18 cellular contexts compared by ENCODE assay signal in genomic region chr20:24640276-24640675, GRCh38.
DNase-seq lines count a peak whose midpoint lies in the region; ATAC-seq and TF ChIP-seq lines count a peak whose summit lies in the region.
"Had no signal": no experiment of that assay in that cellular context is flagged by ENCODE, and none has a peak within 500 bp of the region (broad histone marks: within the 10 kb centered on the region; RNA-seq: fewer than 3 reads in every experiment).

No MANE protein-coding gene starts in this region.

- peaks cover 7% of the 10 kb centered on the region for H3K4me1 Mint-ChIP-seq in stimulated activated memory B cell treated with anti-CD40 and anti-IgM and Interleukin-4, amounts not matched to agents 10 μg/mL and 1 μg/mL and 100 μg/mL, for 72 hours
- no peaks in the 10 kb centered on the region for H3K4me1 Mint-ChIP-seq in activated CD4-positive, alpha-beta memory T cell treated with anti-CD3 and anti-CD28 coated beads, Interleukin-2, amount 10 ng/mL, durations not matched to agents 7 days and 5 days
- H3K4me1 Mint-ChIP-seq: B cell had no signal

- no peaks in the 10 kb centered on the region for H3K4me1 ChIP-seq in HEK293 (ENCODE audit: control insufficient read depth, insufficient read depth, low read length)
- H3K4me1 ChIP-seq: Caco-2 had no signal

- H3K9me3 ChIP-seq in HEK293 (ENCODE audit: control insufficient read depth, insufficient read depth, low read depth, low read length): no peaks in the 10 kb centered on the region
- H3K9me3 ChIP-seq: Caco-2 had no signal

- H3K27ac ChIP-seq in HEK293 (ENCODE audit: extremely low read depth, low read depth, low read length): no peak overlapping the region
- H3K27ac ChIP-seq: BLaER1 treated with 17β-estradiol and CSF1 and Interleukin-3, amounts not matched to agents 10 nM and 100 nM; C4-2B had no signal

- H3K36me3 ChIP-seq in HEK293 (ENCODE audit: control insufficient read depth in 2 of 2, insufficient read depth in 1 of 2, low read length in 2 of 2): no peaks in the 10 kb centered on the region
- H3K36me3 ChIP-seq: BLaER1 treated with 17β-estradiol and CSF1 and Interleukin-3, amounts not matched to agents 10 nM and 100 nM had no signal

- H3K27ac Mint-ChIP-seq in stimulated activated memory B cell treated with anti-CD40 and anti-IgM and Interleukin-4, amounts not matched to agents 10 μg/mL and 1 μg/mL and 100 μg/mL, for 72 hours: peak overlapping the region; percentile 5
- H3K27ac Mint-ChIP-seq in activated CD4-positive, alpha-beta memory T cell treated with anti-CD3 and anti-CD28 coated beads, Interleukin-2, amount 10 ng/mL, durations not matched to agents 7 days and 5 days: no peak overlapping the region
- H3K27ac Mint-ChIP-seq: B cell; CD4-positive, alpha-beta T cell; CD8-positive, alpha-beta T cell had no signal

- no peak for TF ChIP-seq CTCF in HEK293 (tag by site-specific recombination; IDR thresholded peaks at IDR 0.05)

- DNase-seq in islet precursor cell (peak; percentile 7), iPS-NIHi11 (ENCODE audit: low spot score) (no peak)
- DNase-seq in activated CD4-positive, CD25-positive, alpha-beta regulatory T cell (lab: John Stamatoyannopoulos, UW): no peak
- DNase-seq in activated CD4-positive, alpha-beta memory T cell treated with anti-CD3 and anti-CD28 coated beads, Interleukin-2, amount 10 ng/mL, durations not matched to agents 7 days and 5 days: no peak
- DNase-seq: 8988T; AML-193; Caco-2; Calu3; CD4-positive, alpha-beta T cell; DMS79 treated with DMSO at 0.1 percent for 48 hours; GDM1 had no signal

- H3K4me3 ChIP-seq in HEK293 (ENCODE audit: low read depth, low read length): no peak overlapping the region
- H3K4me3 ChIP-seq: BLaER1 treated with 17β-estradiol and CSF1 and Interleukin-3, amounts not matched to agents 10 nM and 100 nM; GM12878 had no signal

- no peaks in the 10 kb centered on the region for H3K36me3 Mint-ChIP-seq in stimulated activated memory B cell treated with anti-CD40 and anti-IgM and Interleukin-4, amounts not matched to agents 10 μg/mL and 1 μg/mL and 100 μg/mL, for 72 hours
- no peaks in the 10 kb centered on the region for H3K36me3 Mint-ChIP-seq in activated CD4-positive, alpha-beta memory T cell treated with anti-CD3 and anti-CD28 coated beads, Interleukin-2, amount 10 ng/mL, durations not matched to agents 7 days and 5 days (ENCODE audit: low read depth)
- H3K36me3 Mint-ChIP-seq: CD8-positive, alpha-beta T cell had no signal

- ATAC-seq in stimulated activated memory B cell treated with anti-CD40 and anti-IgM and Interleukin-4, amounts not matched to agents 10 μg/mL and 1 μg/mL and 100 μg/mL, for 72 hours: no peak
- ATAC-seq: CD8-positive, alpha-beta T cell; GM12878 had no signal

- peaks cover 12% of the 10 kb centered on the region for H3K9me3 Mint-ChIP-seq in stimulated activated memory B cell treated with anti-CD40 and anti-IgM and Interleukin-4, amounts not matched to agents 10 μg/mL and 1 μg/mL and 100 μg/mL, for 72 hours
- H3K9me3 Mint-ChIP-seq in activated CD4-positive, alpha-beta memory T cell treated with anti-CD3 and anti-CD28 coated beads, Interleukin-2, amount 10 ng/mL, durations not matched to agents 7 days and 5 days: no peaks in the 10 kb centered on the region
- H3K9me3 Mint-ChIP-seq: CD4-positive, alpha-beta T cell; CD8-positive, alpha-beta T cell had no signal

- CTCF ChIA-PET in HEK293 (lab: Yijun Ruan, JAX): no interaction called here
- CTCF ChIA-PET in activated CD4-positive, alpha-beta memory T cell treated with anti-CD3 and anti-CD28 coated beads, Interleukin-2, amount 10 ng/mL, durations not matched to agents 7 days and 5 days (lab: Charles Lee): interaction anchor here (1.1 kb wide), 1 partner anchor 291 kb away, joined by 4 read pairs; no protein-coding TSS in a partner anchor

- POLR2A ChIA-PET in HEK293 (lab: Yijun Ruan, JAX): no interaction called here
- POLR2A ChIA-PET in activated CD4-positive, alpha-beta memory T cell treated with anti-CD3 and anti-CD28 coated beads, Interleukin-2, amount 10 ng/mL, durations not matched to agents 7 days and 5 days (lab: Charles Lee): no interaction called here

- H3K4me3 Mint-ChIP-seq in stimulated activated memory B cell treated with anti-CD40 and anti-IgM and Interleukin-4, amounts not matched to agents 10 μg/mL and 1 μg/mL and 100 μg/mL, for 72 hours: no peak overlapping the region
- H3K4me3 Mint-ChIP-seq in activated CD4-positive, alpha-beta memory T cell treated with anti-CD3 and anti-CD28 coated beads, Interleukin-2, amount 10 ng/mL, durations not matched to agents 7 days and 5 days: no peak overlapping the region
- H3K4me3 Mint-ChIP-seq: B cell; CD4-positive, alpha-beta T cell; CD8-positive, alpha-beta T cell had no signal

- H3K27me3 Mint-ChIP-seq in stimulated activated memory B cell treated with anti-CD40 and anti-IgM and Interleukin-4, amounts not matched to agents 10 μg/mL and 1 μg/mL and 100 μg/mL, for 72 hours: peaks cover 9% of the 10 kb centered on the region
- peaks cover 4% of the 10 kb centered on the region for H3K27me3 Mint-ChIP-seq in activated CD4-positive, alpha-beta memory T cell treated with anti-CD3 and anti-CD28 coated beads, Interleukin-2, amount 10 ng/mL, durations not matched to agents 7 days and 5 days
- H3K27me3 Mint-ChIP-seq: B cell had no signal

TF ChIP-seq in HEK293, 187 proteins besides CTCF, POLR2A, EP300 and RAD21:
- TF ChIP-seq PBX3 (CRISPR knock-in tag; IDR thresholded peaks at IDR 0.05) (no peak), ZNF146 (tag by site-specific recombination; IDR thresholded peaks at IDR 0.05) (no peak), ZNF366 (tag by site-specific recombination; conservative IDR thresholded peaks at IDR 0.05) (peak; percentile 78), SALL2 (tag by site-specific recombination; IDR thresholded peaks at IDR 0.05; ENCODE audit: borderline replicate concordance) (no peak), ZNF585B (tag by site-specific recombination; IDR thresholded peaks at IDR 0.05) (no peak), ZFP37 (tag by site-specific recombination; IDR thresholded peaks at IDR 0.05) (no peak)
- TF ChIP-seq, protein P1, sequence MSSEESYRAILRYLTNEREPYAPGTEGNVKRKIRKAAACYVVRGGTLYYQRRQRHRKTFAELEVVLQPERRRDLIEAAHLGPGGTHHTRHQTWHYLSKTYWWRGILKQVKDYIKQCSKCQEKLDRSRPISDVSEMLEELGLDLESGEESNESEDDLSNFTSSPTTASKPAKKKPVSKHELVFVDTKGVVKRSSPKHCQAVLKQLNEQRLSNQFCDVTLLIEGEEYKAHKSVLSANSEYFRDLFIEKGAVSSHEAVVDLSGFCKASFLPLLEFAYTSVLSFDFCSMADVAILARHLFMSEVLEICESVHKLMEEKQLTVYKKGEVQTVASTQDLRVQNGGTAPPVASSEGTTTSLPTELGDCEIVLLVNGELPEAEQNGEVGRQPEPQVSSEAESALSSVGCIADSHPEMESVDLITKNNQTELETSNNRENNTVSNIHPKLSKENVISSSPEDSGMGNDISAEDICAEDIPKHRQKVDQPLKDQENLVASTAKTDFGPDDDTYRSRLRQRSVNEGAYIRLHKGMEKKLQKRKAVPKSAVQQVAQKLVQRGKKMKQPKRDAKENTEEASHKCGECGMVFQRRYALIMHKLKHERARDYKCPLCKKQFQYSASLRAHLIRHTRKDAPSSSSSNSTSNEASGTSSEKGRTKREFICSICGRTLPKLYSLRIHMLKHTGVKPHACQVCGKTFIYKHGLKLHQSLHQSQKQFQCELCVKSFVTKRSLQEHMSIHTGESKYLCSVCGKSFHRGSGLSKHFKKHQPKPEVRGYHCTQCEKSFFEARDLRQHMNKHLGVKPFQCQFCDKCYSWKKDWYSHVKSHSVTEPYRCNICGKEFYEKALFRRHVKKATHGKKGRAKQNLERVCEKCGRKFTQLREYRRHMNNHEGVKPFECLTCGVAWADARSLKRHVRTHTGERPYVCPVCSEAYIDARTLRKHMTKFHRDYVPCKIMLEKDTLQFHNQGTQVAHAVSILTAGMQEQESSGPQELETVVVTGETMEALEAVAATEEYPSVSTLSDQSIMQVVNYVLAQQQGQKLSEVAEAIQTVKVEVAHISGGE (tag by site-specific recombination; conservative IDR thresholded peaks at IDR 0.05; ENCODE audit: low read depth): no peak
